In the genomic region with DNA sequence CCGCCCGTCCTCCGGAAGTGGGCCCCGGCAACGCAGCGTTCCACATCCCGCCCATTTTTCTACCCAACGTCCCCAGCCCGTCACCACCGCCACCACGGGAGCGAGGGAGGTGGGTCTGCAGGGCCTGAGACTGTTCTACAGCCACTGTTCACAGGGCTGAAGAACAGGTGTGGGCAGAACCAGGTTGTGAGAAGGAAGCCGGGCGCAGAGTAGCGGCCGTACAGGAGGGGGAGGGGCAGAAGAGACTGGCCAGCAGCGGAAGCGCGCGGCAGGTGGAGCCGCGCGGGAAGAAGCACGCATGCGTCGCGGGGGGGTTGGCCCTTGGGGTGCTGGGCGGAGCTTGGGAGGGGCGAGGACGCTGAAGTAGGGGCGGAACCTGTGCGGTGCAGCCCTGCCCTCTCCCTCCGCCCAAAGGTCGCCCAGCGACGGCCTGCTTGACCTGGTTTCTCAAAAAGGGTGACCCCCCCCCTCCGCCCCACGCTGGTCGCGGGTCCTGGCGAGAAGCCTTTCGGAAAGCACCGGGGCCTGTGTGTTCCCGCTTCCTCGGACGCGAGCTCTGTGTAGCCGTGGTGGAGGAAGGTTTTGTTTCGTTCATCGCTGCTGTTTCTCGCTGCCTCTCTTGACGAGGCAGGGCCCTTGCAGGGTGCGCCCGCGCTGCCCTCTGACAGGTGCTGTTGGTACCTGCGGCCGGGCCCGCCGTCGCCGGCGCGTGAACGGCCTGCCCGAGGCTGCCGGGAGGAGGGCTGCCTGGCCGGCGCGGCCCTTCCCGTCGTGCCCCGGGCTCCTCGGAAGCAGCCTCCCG, we compare ENCODE assay signal across 1 cellular context.
TF ChIP-seq lines count a peak whose summit lies in the region.

No MANE protein-coding gene starts in this region.

TF ChIP-seq in HEK293, 187 proteins besides CTCF, POLR2A, EP300 and RAD21 (continued from another document and continues in another):
- TF ChIP-seq, protein P1, sequence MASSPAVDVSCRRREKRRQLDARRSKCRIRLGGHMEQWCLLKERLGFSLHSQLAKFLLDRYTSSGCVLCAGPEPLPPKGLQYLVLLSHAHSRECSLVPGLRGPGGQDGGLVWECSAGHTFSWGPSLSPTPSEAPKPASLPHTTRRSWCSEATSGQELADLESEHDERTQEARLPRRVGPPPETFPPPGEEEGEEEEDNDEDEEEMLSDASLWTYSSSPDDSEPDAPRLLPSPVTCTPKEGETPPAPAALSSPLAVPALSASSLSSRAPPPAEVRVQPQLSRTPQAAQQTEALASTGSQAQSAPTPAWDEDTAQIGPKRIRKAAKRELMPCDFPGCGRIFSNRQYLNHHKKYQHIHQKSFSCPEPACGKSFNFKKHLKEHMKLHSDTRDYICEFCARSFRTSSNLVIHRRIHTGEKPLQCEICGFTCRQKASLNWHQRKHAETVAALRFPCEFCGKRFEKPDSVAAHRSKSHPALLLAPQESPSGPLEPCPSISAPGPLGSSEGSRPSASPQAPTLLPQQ (tag by site-specific recombination; IDR thresholded peaks at IDR 0.05), result peak; percentile 99
- TF ChIP-seq, protein P2, sequence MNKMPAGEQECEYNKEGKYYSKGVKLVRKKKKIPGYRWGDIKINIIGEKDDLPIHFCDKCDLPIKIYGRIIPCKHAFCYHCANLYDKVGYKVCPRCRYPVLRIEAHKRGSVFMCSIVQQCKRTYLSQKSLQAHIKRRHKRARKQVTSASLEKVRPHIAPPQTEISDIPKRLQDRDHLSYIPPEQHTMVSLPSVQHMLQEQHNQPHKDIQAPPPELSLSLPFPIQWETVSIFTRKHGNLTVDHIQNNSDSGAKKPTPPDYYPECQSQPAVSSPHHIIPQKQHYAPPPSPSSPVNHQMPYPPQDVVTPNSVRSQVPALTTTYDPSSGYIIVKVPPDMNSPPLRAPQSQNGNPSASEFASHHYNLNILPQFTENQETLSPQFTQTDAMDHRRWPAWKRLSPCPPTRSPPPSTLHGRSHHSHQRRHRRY (tag by site-specific recombination; IDR thresholded peaks at IDR 0.05), result no peak
- TF ChIP-seq, protein P3, sequence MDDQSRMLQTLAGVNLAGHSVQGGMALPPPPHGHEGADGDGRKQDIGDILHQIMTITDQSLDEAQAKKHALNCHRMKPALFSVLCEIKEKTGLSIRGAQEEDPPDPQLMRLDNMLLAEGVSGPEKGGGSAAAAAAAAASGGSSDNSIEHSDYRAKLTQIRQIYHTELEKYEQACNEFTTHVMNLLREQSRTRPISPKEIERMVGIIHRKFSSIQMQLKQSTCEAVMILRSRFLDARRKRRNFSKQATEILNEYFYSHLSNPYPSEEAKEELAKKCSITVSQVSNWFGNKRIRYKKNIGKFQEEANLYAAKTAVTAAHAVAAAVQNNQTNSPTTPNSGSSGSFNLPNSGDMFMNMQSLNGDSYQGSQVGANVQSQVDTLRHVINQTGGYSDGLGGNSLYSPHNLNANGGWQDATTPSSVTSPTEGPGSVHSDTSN (CRISPR knock-in tag; IDR thresholded peaks at IDR 0.05), result no peak
- TF ChIP-seq ZNF792 (tag by site-specific recombination; IDR thresholded peaks at IDR 0.05) (no peak), ZNF791 (tag by site-specific recombination; IDR thresholded peaks at IDR 0.05) (0 out of 2 replicates have a peak, but pooled peaks have one; percentile 11), ZBTB48 (tag by site-specific recombination; IDR thresholded peaks at IDR 0.05) (no peak), YY2 (tag by site-specific recombination; IDR thresholded peaks at IDR 0.05) (no peak), ZNF354C (tag by site-specific recombination; IDR thresholded peaks at IDR 0.05; ENCODE audit: borderline replicate concordance, low read depth) (no peak), ZNF37A (tag by site-specific recombination; IDR thresholded peaks at IDR 0.05) (no peak), ZNF514 (tag by site-specific recombination; IDR thresholded peaks at IDR 0.05) (no peak), ZNF155 (tag by site-specific recombination; IDR thresholded peaks at IDR 0.05) (no peak), ZNF223 (tag by site-specific recombination; IDR thresholded peaks at IDR 0.05) (no peak), ZNF16 (tag by site-specific recombination; IDR thresholded peaks at IDR 0.05; ENCODE audit: low read depth) (no peak), KLF7 (tag by site-specific recombination; IDR thresholded peaks at IDR 0.05; ENCODE audit: borderline replicate concordance) (0 out of 2 replicates have a peak, but pooled peaks have one; percentile 65), ZNF350 (tag by site-specific recombination; IDR thresholded peaks at IDR 0.05) (no peak), GLI4 (tag by site-specific recombination; IDR thresholded peaks at IDR 0.05) (no peak), ZNF202 (tag by site-specific recombination; IDR thresholded peaks at IDR 0.05; ENCODE audit: borderline replicate concordance) (no peak), ZBTB8A (tag by site-specific recombination; IDR thresholded peaks at IDR 0.05) (peak; percentile 87), IKZF3 (tag by site-specific recombination; IDR thresholded peaks at IDR 0.05) (no peak), FEZF1 (tag by site-specific recombination; IDR thresholded peaks at IDR 0.05) (no peak), ZNF404 (tag by site-specific recombination; IDR thresholded peaks at IDR 0.05) (no peak), ZNF610 (tag by site-specific recombination; IDR thresholded peaks at IDR 0.05; ENCODE audit: borderline replicate concordance) (peak; percentile 65; the same call in 1 of the 2 replicates), ZNF596 (tag by site-specific recombination; IDR thresholded peaks at IDR 0.05) (no peak), ZNF211 (tag by site-specific recombination; IDR thresholded peaks at IDR 0.05; ENCODE audit: low read depth) (no peak), ZNF341 (tag by site-specific recombination; IDR thresholded peaks at IDR 0.05; ENCODE audit: low read depth) (peak; percentile 91), ZNF175 (tag by site-specific recombination; IDR thresholded peaks at IDR 0.05) (no peak), ZNF48 (tag by site-specific recombination; IDR thresholded peaks at IDR 0.05) (no peak), ZNF664 (tag by site-specific recombination; IDR thresholded peaks at IDR 0.05) (no peak), ZNF112 (tag by site-specific recombination; IDR thresholded peaks at IDR 0.05) (no peak), ZNF140 (tag by site-specific recombination; IDR thresholded peaks at IDR 0.05) (no peak)
- TF ChIP-seq, protein P4, sequence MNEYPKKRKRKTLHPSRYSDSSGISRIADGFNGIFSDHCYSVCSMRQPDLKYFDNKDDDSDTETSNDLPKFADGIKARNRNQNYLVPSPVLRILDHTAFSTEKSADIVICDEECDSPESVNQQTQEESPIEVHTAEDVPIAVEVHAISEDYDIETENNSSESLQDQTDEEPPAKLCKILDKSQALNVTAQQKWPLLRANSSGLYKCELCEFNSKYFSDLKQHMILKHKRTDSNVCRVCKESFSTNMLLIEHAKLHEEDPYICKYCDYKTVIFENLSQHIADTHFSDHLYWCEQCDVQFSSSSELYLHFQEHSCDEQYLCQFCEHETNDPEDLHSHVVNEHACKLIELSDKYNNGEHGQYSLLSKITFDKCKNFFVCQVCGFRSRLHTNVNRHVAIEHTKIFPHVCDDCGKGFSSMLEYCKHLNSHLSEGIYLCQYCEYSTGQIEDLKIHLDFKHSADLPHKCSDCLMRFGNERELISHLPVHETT (tag by site-specific recombination; IDR thresholded peaks at IDR 0.05), result peak; percentile 87; the same call in 1 of the 2 replicates
- TF ChIP-seq, protein P5, sequence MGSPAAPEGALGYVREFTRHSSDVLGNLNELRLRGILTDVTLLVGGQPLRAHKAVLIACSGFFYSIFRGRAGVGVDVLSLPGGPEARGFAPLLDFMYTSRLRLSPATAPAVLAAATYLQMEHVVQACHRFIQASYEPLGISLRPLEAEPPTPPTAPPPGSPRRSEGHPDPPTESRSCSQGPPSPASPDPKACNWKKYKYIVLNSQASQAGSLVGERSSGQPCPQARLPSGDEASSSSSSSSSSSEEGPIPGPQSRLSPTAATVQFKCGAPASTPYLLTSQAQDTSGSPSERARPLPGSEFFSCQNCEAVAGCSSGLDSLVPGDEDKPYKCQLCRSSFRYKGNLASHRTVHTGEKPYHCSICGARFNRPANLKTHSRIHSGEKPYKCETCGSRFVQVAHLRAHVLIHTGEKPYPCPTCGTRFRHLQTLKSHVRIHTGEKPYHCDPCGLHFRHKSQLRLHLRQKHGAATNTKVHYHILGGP (tag by site-specific recombination; IDR thresholded peaks at IDR 0.05), result no peak
- TF ChIP-seq, protein P6, sequence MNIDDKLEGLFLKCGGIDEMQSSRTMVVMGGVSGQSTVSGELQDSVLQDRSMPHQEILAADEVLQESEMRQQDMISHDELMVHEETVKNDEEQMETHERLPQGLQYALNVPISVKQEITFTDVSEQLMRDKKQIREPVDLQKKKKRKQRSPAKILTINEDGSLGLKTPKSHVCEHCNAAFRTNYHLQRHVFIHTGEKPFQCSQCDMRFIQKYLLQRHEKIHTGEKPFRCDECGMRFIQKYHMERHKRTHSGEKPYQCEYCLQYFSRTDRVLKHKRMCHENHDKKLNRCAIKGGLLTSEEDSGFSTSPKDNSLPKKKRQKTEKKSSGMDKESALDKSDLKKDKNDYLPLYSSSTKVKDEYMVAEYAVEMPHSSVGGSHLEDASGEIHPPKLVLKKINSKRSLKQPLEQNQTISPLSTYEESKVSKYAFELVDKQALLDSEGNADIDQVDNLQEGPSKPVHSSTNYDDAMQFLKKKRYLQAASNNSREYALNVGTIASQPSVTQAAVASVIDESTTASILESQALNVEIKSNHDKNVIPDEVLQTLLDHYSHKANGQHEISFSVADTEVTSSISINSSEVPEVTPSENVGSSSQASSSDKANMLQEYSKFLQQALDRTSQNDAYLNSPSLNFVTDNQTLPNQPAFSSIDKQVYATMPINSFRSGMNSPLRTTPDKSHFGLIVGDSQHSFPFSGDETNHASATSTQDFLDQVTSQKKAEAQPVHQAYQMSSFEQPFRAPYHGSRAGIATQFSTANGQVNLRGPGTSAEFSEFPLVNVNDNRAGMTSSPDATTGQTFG (tag by site-specific recombination; IDR thresholded peaks at IDR 0.05; ENCODE audit: borderline replicate concordance), result no peak
- TF ChIP-seq, protein P7, sequence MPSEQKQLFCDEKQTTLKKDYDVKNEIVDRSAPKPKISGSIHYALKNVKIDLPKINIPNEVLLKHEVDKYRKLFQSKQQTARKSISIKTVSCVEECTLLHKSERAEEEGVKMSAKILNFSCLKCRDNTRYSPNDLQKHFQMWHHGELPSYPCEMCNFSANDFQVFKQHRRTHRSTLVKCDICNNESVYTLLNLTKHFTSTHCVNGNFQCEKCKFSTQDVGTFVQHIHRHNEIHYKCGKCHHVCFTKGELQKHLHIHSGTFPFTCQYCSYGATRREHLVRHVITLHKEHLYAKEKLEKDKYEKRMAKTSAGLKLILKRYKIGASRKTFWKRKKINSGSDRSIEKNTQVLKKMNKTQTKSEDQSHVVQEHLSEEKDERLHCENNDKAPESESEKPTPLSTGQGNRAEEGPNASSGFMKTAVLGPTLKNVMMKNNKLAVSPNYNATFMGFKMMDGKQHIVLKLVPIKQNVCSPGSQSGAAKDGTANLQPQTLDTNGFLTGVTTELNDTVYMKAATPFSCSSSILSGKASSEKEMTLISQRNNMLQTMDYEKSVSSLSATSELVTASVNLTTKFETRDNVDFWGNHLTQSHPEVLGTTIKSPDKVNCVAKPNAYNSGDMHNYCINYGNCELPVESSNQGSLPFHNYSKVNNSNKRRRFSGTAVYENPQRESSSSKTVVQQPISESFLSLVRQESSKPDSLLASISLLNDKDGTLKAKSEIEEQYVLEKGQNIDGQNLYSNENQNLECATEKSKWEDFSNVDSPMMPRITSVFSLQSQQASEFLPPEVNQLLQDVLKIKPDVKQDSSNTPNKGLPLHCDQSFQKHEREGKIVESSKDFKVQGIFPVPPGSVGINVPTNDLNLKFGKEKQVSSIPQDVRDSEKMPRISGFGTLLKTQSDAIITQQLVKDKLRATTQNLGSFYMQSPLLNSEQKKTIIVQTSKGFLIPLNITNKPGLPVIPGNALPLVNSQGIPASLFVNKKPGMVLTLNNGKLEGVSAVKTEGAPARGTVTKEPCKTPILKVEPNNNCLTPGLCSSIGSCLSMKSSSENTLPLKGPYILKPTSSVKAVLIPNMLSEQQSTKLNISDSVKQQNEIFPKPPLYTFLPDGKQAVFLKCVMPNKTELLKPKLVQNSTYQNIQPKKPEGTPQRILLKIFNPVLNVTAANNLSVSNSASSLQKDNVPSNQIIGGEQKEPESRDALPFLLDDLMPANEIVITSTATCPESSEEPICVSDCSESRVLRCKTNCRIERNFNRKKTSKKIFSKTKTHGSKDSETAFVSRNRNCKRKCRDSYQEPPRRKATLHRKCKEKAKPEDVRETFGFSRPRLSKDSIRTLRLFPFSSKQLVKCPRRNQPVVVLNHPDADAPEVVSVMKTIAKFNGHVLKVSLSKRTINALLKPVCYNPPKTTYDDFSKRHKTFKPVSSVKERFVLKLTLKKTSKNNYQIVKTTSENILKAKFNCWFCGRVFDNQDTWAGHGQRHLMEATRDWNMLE (tag by site-specific recombination; conservative IDR thresholded peaks at IDR 0.05; ENCODE audit: low read depth), result peak; percentile 76
- TF ChIP-seq, protein P8, sequence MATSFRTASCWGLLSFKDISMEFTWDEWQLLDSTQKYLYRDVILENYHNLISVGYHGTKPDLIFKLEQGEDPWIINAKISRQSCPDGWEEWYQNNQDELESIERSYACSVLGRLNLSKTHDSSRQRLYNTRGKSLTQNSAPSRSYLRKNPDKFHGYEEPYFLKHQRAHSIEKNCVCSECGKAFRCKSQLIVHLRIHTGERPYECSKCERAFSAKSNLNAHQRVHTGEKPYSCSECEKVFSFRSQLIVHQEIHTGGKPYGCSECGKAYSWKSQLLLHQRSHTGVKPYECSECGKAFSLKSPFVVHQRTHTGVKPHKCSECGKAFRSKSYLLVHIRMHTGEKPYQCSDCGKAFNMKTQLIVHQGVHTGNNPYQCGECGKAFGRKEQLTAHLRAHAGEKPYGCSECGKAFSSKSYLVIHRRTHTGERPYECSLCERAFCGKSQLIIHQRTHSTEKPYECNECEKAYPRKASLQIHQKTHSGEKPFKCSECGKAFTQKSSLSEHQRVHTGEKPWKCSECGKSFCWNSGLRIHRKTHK (tag by site-specific recombination; IDR thresholded peaks at IDR 0.05), result no peak
- TF ChIP-seq, protein P9, sequence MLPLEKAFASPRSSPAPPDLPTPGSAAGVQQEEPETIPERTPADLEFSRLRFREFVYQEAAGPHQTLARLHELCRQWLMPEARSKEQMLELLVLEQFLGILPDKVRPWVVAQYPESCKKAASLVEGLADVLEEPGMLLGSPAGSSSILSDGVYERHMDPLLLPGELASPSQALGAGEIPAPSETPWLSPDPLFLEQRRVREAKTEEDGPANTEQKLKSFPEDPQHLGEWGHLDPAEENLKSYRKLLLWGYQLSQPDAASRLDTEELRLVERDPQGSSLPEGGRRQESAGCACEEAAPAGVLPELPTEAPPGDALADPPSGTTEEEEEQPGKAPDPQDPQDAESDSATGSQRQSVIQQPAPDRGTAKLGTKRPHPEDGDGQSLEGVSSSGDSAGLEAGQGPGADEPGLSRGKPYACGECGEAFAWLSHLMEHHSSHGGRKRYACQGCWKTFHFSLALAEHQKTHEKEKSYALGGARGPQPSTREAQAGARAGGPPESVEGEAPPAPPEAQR (tag by site-specific recombination; IDR thresholded peaks at IDR 0.05), result no peak; the same call in 1 of the 2 replicates
- TF ChIP-seq, protein P10, sequence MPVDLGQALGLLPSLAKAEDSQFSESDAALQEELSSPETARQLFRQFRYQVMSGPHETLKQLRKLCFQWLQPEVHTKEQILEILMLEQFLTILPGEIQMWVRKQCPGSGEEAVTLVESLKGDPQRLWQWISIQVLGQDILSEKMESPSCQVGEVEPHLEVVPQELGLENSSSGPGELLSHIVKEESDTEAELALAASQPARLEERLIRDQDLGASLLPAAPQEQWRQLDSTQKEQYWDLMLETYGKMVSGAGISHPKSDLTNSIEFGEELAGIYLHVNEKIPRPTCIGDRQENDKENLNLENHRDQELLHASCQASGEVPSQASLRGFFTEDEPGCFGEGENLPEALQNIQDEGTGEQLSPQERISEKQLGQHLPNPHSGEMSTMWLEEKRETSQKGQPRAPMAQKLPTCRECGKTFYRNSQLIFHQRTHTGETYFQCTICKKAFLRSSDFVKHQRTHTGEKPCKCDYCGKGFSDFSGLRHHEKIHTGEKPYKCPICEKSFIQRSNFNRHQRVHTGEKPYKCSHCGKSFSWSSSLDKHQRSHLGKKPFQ (tag by site-specific recombination; IDR thresholded peaks at IDR 0.05), result 0 out of 2 replicates have a peak, but pooled peaks have one; percentile 19
